In genomic region chr17:48198950-48199541, GRCh38 we compare ENCODE assay signal across 12 cellular contexts.
A peak's percentile ranks its signal among the peaks of the same experiment; 100 is the strongest.
DNase-seq lines count a peak whose midpoint lies in the region; ATAC-seq and FAIRE-seq lines count a peak whose summit lies in the region.
"Had no signal": no experiment of that assay in that cellular context is flagged by ENCODE, and none has a peak within 500 bp of the region (broad histone marks: within the 10 kb centered on the region; RNA-seq: fewer than 3 reads in every experiment).

No MANE protein-coding gene starts in this region.

- no peaks in the 10 kb centered on the region for H3K27me3 Mint-ChIP-seq in activated CD8-positive, alpha-beta T cell treated with anti-CD3 and anti-CD28 coated beads, Interleukin-2, amount 10 ng/mL, durations not matched to agents 7 days and 5 days (ENCODE audit: low read depth)
- H3K27me3 Mint-ChIP-seq in naive thymus-derived CD8-positive, alpha-beta T cell: no peaks in the 10 kb centered on the region

- ATAC-seq in activated CD8-positive, alpha-beta T cell treated with anti-CD3 and anti-CD28 coated beads, Interleukin-2, amount 10 ng/mL, durations not matched to agents 7 days and 5 days: no peak
- ATAC-seq in naive thymus-derived CD8-positive, alpha-beta T cell: no peak
- ATAC-seq: heart left ventricle, sciatic nerve had no signal

- no peaks in the 10 kb centered on the region for H3K9me3 Mint-ChIP-seq in activated CD8-positive, alpha-beta T cell treated with anti-CD3 and anti-CD28 coated beads, Interleukin-2, amount 10 ng/mL, durations not matched to agents 7 days and 5 days (ENCODE audit: insufficient read depth)
- H3K9me3 Mint-ChIP-seq in naive thymus-derived CD8-positive, alpha-beta T cell: no peaks in the 10 kb centered on the region

- H3K4me1 Mint-ChIP-seq in activated CD8-positive, alpha-beta T cell treated with anti-CD3 and anti-CD28 coated beads, Interleukin-2, amount 10 ng/mL, durations not matched to agents 7 days and 5 days (ENCODE audit: low read depth): peaks cover 40% of the 10 kb centered on the region
- peaks cover 32 to 50% (median 38%) of the 10 kb centered on the region in 4 donors for H3K4me1 Mint-ChIP-seq in naive thymus-derived CD8-positive, alpha-beta T cell

- CTCF ChIA-PET in activated CD8-positive, alpha-beta T cell treated with anti-CD3 and anti-CD28 coated beads, Interleukin-2, amount 10 ng/mL, durations not matched to agents 7 days and 5 days (lab: Charles Lee): no interaction called here

- peak overlapping the region; percentile 9 for H3K27ac Mint-ChIP-seq in activated CD8-positive, alpha-beta T cell treated with anti-CD3 and anti-CD28 coated beads, Interleukin-2, amount 10 ng/mL, durations not matched to agents 7 days and 5 days
- peak overlapping the region in 7 of 10 donors; percentile 1 to 73 (median 23) for H3K27ac Mint-ChIP-seq in naive thymus-derived CD8-positive, alpha-beta T cell

- H3K36me3 Mint-ChIP-seq in activated CD8-positive, alpha-beta T cell treated with anti-CD3 and anti-CD28 coated beads, Interleukin-2, amount 10 ng/mL, durations not matched to agents 7 days and 5 days (ENCODE audit: low read depth): peaks cover 35% of the 10 kb centered on the region
- peaks cover 0 to 53% (median 21%) of the 10 kb centered on the region in 3 donors for H3K36me3 Mint-ChIP-seq in naive thymus-derived CD8-positive, alpha-beta T cell

- POLR2A ChIA-PET in activated CD8-positive, alpha-beta T cell treated with anti-CD3 and anti-CD28 coated beads, Interleukin-2, amount 10 ng/mL, durations not matched to agents 7 days and 5 days (lab: Charles Lee): no interaction called here
- POLR2A ChIA-PET in naive thymus-derived CD8-positive, alpha-beta T cell (lab: Charles Lee): no interaction called here

- no peak overlapping the region for H3K4me3 Mint-ChIP-seq in activated CD8-positive, alpha-beta T cell treated with anti-CD3 and anti-CD28 coated beads, Interleukin-2, amount 10 ng/mL, durations not matched to agents 7 days and 5 days
- H3K4me3 Mint-ChIP-seq in naive thymus-derived CD8-positive, alpha-beta T cell: no peak overlapping the region

- FAIRE-seq in HTR-8/SVneo (lab: Jason Lieb, UNC): peak; percentile 28

- DNase-seq in DMS79 (lab: John Stamatoyannopoulos, UW) (peak; percentile 23), HTR-8/SVneo (ENCODE audit: insufficient read length, low spot score) (no peak), D341Med (ENCODE audit: low spot score) (no peak), NOMO-1 treated with DMSO at 0.1 percent for 48 hours (lab: John Stamatoyannopoulos, UW; ENCODE audit: unreplicated experiment) (no peak)
- DNase-seq in activated CD8-positive, alpha-beta T cell treated with anti-CD3 and anti-CD28 coated beads, Interleukin-2, amount 10 ng/mL, durations not matched to agents 7 days and 5 days: no peak
- no peak for DNase-seq in naive thymus-derived CD8-positive, alpha-beta T cell
- DNase-seq in activated CD8-positive, alpha-beta memory T cell treated with anti-CD3 and anti-CD28 coated beads, Interleukin-2, amount 50 U/mL, for 4 hours: no peak
- DNase-seq: activated CD4-positive, alpha-beta T cell treated with anti-CD3 and anti-CD28 coated beads for 48 hours; DND-41; heart left ventricle; NCI-H1930 had no signal
